ENCODE assay signal across 19 cellular contexts in genomic region chr1:114094303-114094663, GRCh38. TPM values are rescaled to one million over a fixed set of nuclear protein-coding genes. Genes with fewer than 3 reads are reported as not detected.
A peak's percentile ranks its signal among the peaks of the same experiment; 100 is the strongest.
DNase-seq lines count a peak whose midpoint lies in the region; ATAC-seq and TF ChIP-seq lines count a peak whose summit lies in the region.
"Had no signal": no experiment of that assay in that cellular context is flagged by ENCODE, and none has a peak within 500 bp of the region (broad histone marks: within the 10 kb centered on the region; RNA-seq: fewer than 3 reads in every experiment).

No MANE protein-coding gene starts in this region.

- no peaks in the 10 kb centered on the region for H3K79me2 ChIP-seq in GM23248 (ENCODE audit: insufficient read depth)
- no peaks in the 10 kb centered on the region for H3K79me2 ChIP-seq in smooth muscle cell (ENCODE audit: low read depth)

- DNase-seq in GM23248 (peak; percentile 76), SJSA1 (ENCODE audit: low read depth in 1 of 2, low spot score in 2 of 2) (peak; percentile 56 to 57), foreskin keratinocyte (no peak), smooth muscle cell (lab: John Stamatoyannopoulos, UW; ENCODE audit: unreplicated experiment) (no peak), cerebellar nuclear complex (lab: John Stamatoyannopoulos, UW) (no peak)
- DNase-seq: activated CD4-positive, alpha-beta T cell treated with anti-CD3 and anti-CD28 coated beads for 1 hour; C1 segment of cervical spinal cord; Kasumi-1; NCI-H1694 treated with DMSO at 0.1 percent for 48 hours; right cardiac atrium; stimulated activated CD4-positive, alpha-beta T cell treated with anti-CD3 and anti-CD28 coated beads, Interleukin-2, amount 100 ng/mL, for 48 hours had no signal

- in situ Hi-C loops in GM23248 (cut with MboI): no loop called here

- no peaks in the 10 kb centered on the region for H3K36me3 Mint-ChIP-seq in stimulated activated memory B cell treated with anti-CD40 and anti-IgM and Interleukin-4, amounts not matched to agents 10 μg/mL and 1 μg/mL and 100 μg/mL, for 72 hours
- H3K36me3 Mint-ChIP-seq: naive thymus-derived CD8-positive, alpha-beta T cell had no signal

- H3K27ac ChIP-seq in GM23248 (peak overlapping the region; percentile 40), SJSA1 (no peak overlapping the region), foreskin keratinocyte (peak overlapping the region; percentile 10), smooth muscle cell (ENCODE audit: low read depth) (peak overlapping the region; percentile 88)
- H3K27ac ChIP-seq: coronary artery, suprapubic skin had no signal

- H4K20me1 ChIP-seq in GM23248 (ENCODE audit: insufficient read depth) (no peaks in the 10 kb centered on the region), smooth muscle cell (ENCODE audit: low read depth) (no peaks in the 10 kb centered on the region)

- no peak overlapping the region for H2AFZ ChIP-seq in GM23248
- no peak overlapping the region for H2AFZ ChIP-seq in smooth muscle cell (ENCODE audit: low read depth)

- WGBS in GM23248 (ENCODE audit: low coverage in 1 of 2, low lambda C conversion rate in 2 of 2, missing lambda C conversion rate in 2 of 2), 2 experiments: 20 to 31% methylated on average over 4 of the region's 4 CpGs
- WGBS in smooth muscle cell (ENCODE audit: low lambda C conversion rate): 7% methylated on average over 4 of the region's 4 CpGs

- H3K27ac Mint-ChIP-seq in stimulated activated memory B cell treated with anti-CD40 and anti-IgM and Interleukin-4, amounts not matched to agents 10 μg/mL and 1 μg/mL and 100 μg/mL, for 72 hours: no peak overlapping the region
- H3K27ac Mint-ChIP-seq: naive thymus-derived CD8-positive, alpha-beta T cell had no signal

- H3K9me3 ChIP-seq in GM23248 (ENCODE audit: low read depth) (no peaks in the 10 kb centered on the region), SJSA1 (replicated peaks) (no peaks in the 10 kb centered on the region), smooth muscle cell (replicated peaks; ENCODE audit: low read depth) (no peaks in the 10 kb centered on the region)
- H3K9me3 ChIP-seq: suprapubic skin had no signal

- peaks cover 13% of the 10 kb centered on the region for H3K4me1 ChIP-seq in GM23248 (ENCODE audit: insufficient read depth)
- peaks cover 16% of the 10 kb centered on the region for H3K4me1 ChIP-seq in SJSA1 (replicated peaks)
- H3K4me1 ChIP-seq in foreskin keratinocyte: peaks cover 17% of the 10 kb centered on the region
- peaks cover 19% of the 10 kb centered on the region for H3K4me1 ChIP-seq in smooth muscle cell (ENCODE audit: low read depth)
- H3K4me1 ChIP-seq: suprapubic skin had no signal

- H3K9ac ChIP-seq in GM23248 (peak overlapping the region; percentile 25), smooth muscle cell (ENCODE audit: low read depth) (peak overlapping the region; percentile 74)

- peaks cover 29% of the 10 kb centered on the region for H3K27me3 Mint-ChIP-seq in stimulated activated memory B cell treated with anti-CD40 and anti-IgM and Interleukin-4, amounts not matched to agents 10 μg/mL and 1 μg/mL and 100 μg/mL, for 72 hours

- H3K36me3 ChIP-seq in GM23248 (ENCODE audit: low read depth) (no peaks in the 10 kb centered on the region), SJSA1 (no peaks in the 10 kb centered on the region), smooth muscle cell (ENCODE audit: low read depth) (no peaks in the 10 kb centered on the region)
- H3K36me3 ChIP-seq: suprapubic skin had no signal

- H3K9me3 Mint-ChIP-seq in stimulated activated memory B cell treated with anti-CD40 and anti-IgM and Interleukin-4, amounts not matched to agents 10 μg/mL and 1 μg/mL and 100 μg/mL, for 72 hours: no peaks in the 10 kb centered on the region
- H3K9me3 Mint-ChIP-seq: naive thymus-derived CD8-positive, alpha-beta T cell had no signal

- H3K4me3 Mint-ChIP-seq in stimulated activated memory B cell treated with anti-CD40 and anti-IgM and Interleukin-4, amounts not matched to agents 10 μg/mL and 1 μg/mL and 100 μg/mL, for 72 hours: no peak overlapping the region
- H3K4me3 Mint-ChIP-seq: naive thymus-derived CD8-positive, alpha-beta T cell had no signal

- TF ChIP-seq CTCF in foreskin keratinocyte (conservative IDR thresholded peaks at IDR 0.05) (no peak), smooth muscle cell (IDR thresholded peaks at IDR 0.05; ENCODE audit: borderline replicate concordance, insufficient read depth, poor library complexity, severe bottlenecking) (no peak)

- no peaks in the 10 kb centered on the region for H3K4me1 Mint-ChIP-seq in stimulated activated memory B cell treated with anti-CD40 and anti-IgM and Interleukin-4, amounts not matched to agents 10 μg/mL and 1 μg/mL and 100 μg/mL, for 72 hours

- no peaks in the 10 kb centered on the region for H3K9me2 ChIP-seq in GM23248 (ENCODE audit: insufficient read depth)

- H3K4me3 ChIP-seq in GM23248 (no peak overlapping the region), SJSA1 (no peak overlapping the region), smooth muscle cell (no peak overlapping the region)
- H3K4me3 ChIP-seq: coronary artery, lung, suprapubic skin had no signal

- ATAC-seq in foreskin keratinocyte: no peak
- no peak for ATAC-seq in stimulated activated memory B cell treated with anti-CD40 and anti-IgM and Interleukin-4, amounts not matched to agents 10 μg/mL and 1 μg/mL and 100 μg/mL, for 72 hours
- ATAC-seq in HG03196 (IDR thresholded peaks at IDR 0.05; ENCODE audit: unreplicated experiment): no peak
- ATAC-seq: naive thymus-derived CD8-positive, alpha-beta T cell; right cardiac atrium had no signal

- H3F3A ChIP-seq in GM23248 (ENCODE audit: insufficient read depth) (peaks cover 5% of the 10 kb centered on the region), smooth muscle cell (ENCODE audit: low read depth) (no peaks in the 10 kb centered on the region)

- H3K27me3 ChIP-seq in GM23248 (replicated peaks; ENCODE audit: insufficient read depth) (peaks cover 57% of the 10 kb centered on the region), SJSA1 (replicated peaks) (peaks cover 10% of the 10 kb centered on the region; the same call in 1 of the 2 replicates), foreskin keratinocyte (peaks cover 14% of the 10 kb centered on the region), smooth muscle cell (ENCODE audit: low read depth) (no peaks in the 10 kb centered on the region)
- H3K27me3 ChIP-seq: suprapubic skin had no signal

- H3K4me2 ChIP-seq in GM23248 (ENCODE audit: unreplicated experiment): peak overlapping the region; percentile 12
- peak overlapping the region; percentile 67 for H3K4me2 ChIP-seq in smooth muscle cell

RNA-seq across cellular contexts. Expression of gene SYT6, which starts 59.4 kb away (rescaled TPM):
- total RNA-seq in GM23248 (2014; rRNA removed; shearing (Covaris generic)): not detected in 2 replicates
- polyA plus RNA-seq in GM23248 (2016; fragmentation: Nextera tagmentation; extraction: Ambion mirVana): not detected in 2 replicates
- total RNA-seq in SJSA1 (2014; rRNA removed; shearing (Covaris generic)): not detected in 2 replicates
- total RNA-seq in foreskin keratinocyte: not detected in 2 replicates
- polyA plus RNA-seq in foreskin keratinocyte: not detected in 2 replicates
- not detected in 2 replicates for total RNA-seq in smooth muscle cell
- polyA plus RNA-seq in smooth muscle cell: 0.15 TPM in 1 of 2 replicates, not detected in the other
- total RNA-seq: naive thymus-derived CD8-positive, alpha-beta T cell; NCI-H460; right cardiac atrium; SK-MEL-5 had no signal
- polyA plus RNA-seq: naive thymus-derived CD8-positive, alpha-beta T cell; right cardiac atrium had no signal

Comparison
In these comparisons a context has a peak if more than half of its experiments do, and no peak if none do; other contexts are left out.
1. DNase-seq: peak in GM23248 (single experiment) and SJSA1 (2 of 2); none in foreskin keratinocyte (0 of 2), smooth muscle cell (single experiment) and cerebellar nuclear complex (0 of 2).